26 cellular contexts compared by ENCODE assay signal in genomic region chr13:59119475-59119874, GRCh38.
DNase-seq lines count a peak whose midpoint lies in the region; ATAC-seq and TF ChIP-seq lines count a peak whose summit lies in the region.
"Had no signal": no experiment of that assay in that cellular context is flagged by ENCODE, and none has a peak within 500 bp of the region (broad histone marks: within the 10 kb centered on the region; RNA-seq: fewer than 3 reads in every experiment).

No MANE protein-coding gene starts in this region.

- H3K4me3 ChIP-seq in GM23338 = no peak overlapping the region
- peak overlapping the region; percentile 8 for H3K4me3 ChIP-seq in rectal smooth muscle tissue (ENCODE audit: low read length)
- H3K4me3 ChIP-seq: BLaER1 treated with 17β-estradiol and CSF1 and Interleukin-3, amounts not matched to agents 10 nM and 100 nM had no signal

- no peak for TF ChIP-seq CTCF in GM23338 (conservative IDR thresholded peaks at IDR 0.05; ENCODE audit: low read depth in 2 of 2)
- TF ChIP-seq CTCF in RWPE1 (conservative IDR thresholded peaks at IDR 0.05; ENCODE audit: low read depth) = no peak

- H4K20me1 ChIP-seq in GM23338 (replicated peaks; ENCODE audit: insufficient read depth) = no peaks in the 10 kb centered on the region
- H4K20me1 ChIP-seq: BLaER1 treated with 17β-estradiol and CSF1 and Interleukin-3, amounts not matched to agents 10 nM and 100 nM had no signal

- H3K9me2 ChIP-seq in GM23338 (ENCODE audit: insufficient read depth) = no peaks in the 10 kb centered on the region

- no peaks in the 10 kb centered on the region for H3K36me3 Mint-ChIP-seq in GM23338 (ENCODE audit: low read depth)
- H3K36me3 Mint-ChIP-seq: CD4-positive, alpha-beta memory T cell; T-cell had no signal

- ATAC-seq in GM23338 = no peak
- ATAC-seq: T-cell had no signal

- no peak overlapping the region for H3K4me3 Mint-ChIP-seq in GM23338
- H3K4me3 Mint-ChIP-seq: CD4-positive, alpha-beta memory T cell; T-cell had no signal

- intact Hi-C loops in cardiac septum (cut with DNase I) = no loop called here

- POLR2A ChIA-PET in RWPE1 (lab: Yijun Ruan, JAX; ENCODE audit: low non-redundant PET) (no interaction called here), HEK293T (lab: Yijun Ruan, JAX) (no interaction called here)

- no peaks in the 10 kb centered on the region for H3K9me3 Mint-ChIP-seq in GM23338

- DNase-seq in GM23338 (ENCODE audit: low spot score) (no peak), M059J (ENCODE audit: low read depth) (peak; percentile 43), amniotic epithelial cell (ENCODE audit: low read depth) (peak; percentile 7), cardiac septum (ENCODE audit: low spot score) (no peak), RWPE1 (ENCODE audit: low spot score) (no peak), HEK293T (ENCODE audit: extremely low spot score) (no peak), foreskin melanocyte (no peak)
- DNase-seq: AML-193; CD4-positive, alpha-beta memory T cell; COR-L47; DMS53; H7; NCI-H1092 treated with DMSO at 0.1 percent for 48 hours; NCI-H1436; NCI-H187; NCI-H2081 treated with DMSO at 0.1 percent for 48 hours; NCI-H2171 treated with DMSO at 0.1 percent for 48 hours; NCI-H345; NCI-H524; NCI-H748 treated with DMSO at 0.1 percent for 48 hours; RPMI8226; SHP77 treated with DMSO at 0.1 percent for 48 hours; T-cell had no signal

- H3K27ac ChIP-seq in GM23338 (ENCODE audit: low read depth) (no peak overlapping the region), rectal smooth muscle tissue (ENCODE audit: low read depth, low read length) (no peak overlapping the region), RWPE1 (no peak overlapping the region)
- H3K27ac ChIP-seq: BLaER1 treated with 17β-estradiol and CSF1 and Interleukin-3, amounts not matched to agents 10 nM and 100 nM; KMS-11 had no signal

- peak overlapping the region; percentile 83; the same call in 1 of the 2 replicates for H2AFZ ChIP-seq in GM23338

- H3K27ac Mint-ChIP-seq in GM23338 = no peak overlapping the region
- H3K27ac Mint-ChIP-seq: CD4-positive, alpha-beta memory T cell; T-cell had no signal

- no peaks in the 10 kb centered on the region for H3F3A ChIP-seq in GM23338 (replicated peaks; ENCODE audit: low read depth)

- no peak overlapping the region for H3K4me2 ChIP-seq in GM23338
- H3K4me2 ChIP-seq: BLaER1 treated with 17β-estradiol and CSF1 and Interleukin-3, amounts not matched to agents 10 nM and 100 nM; KMS-11 had no signal

- no peaks in the 10 kb centered on the region for H3K27me3 ChIP-seq in GM23338 (ENCODE audit: insufficient read depth)
- no peaks in the 10 kb centered on the region for H3K27me3 ChIP-seq in rectal smooth muscle tissue (ENCODE audit: control insufficient read depth, insufficient read depth, low read length)
- H3K27me3 ChIP-seq: BLaER1 treated with 17β-estradiol and CSF1 and Interleukin-3, amounts not matched to agents 10 nM and 100 nM had no signal

- peaks cover 3% of the 10 kb centered on the region; the same call in 1 of the 3 replicates for H3K4me1 Mint-ChIP-seq in GM23338
- H3K4me1 Mint-ChIP-seq: CD4-positive, alpha-beta memory T cell; T-cell had no signal

- H3K36me3 ChIP-seq in GM23338 (ENCODE audit: insufficient read depth) = no peaks in the 10 kb centered on the region
- H3K36me3 ChIP-seq in rectal smooth muscle tissue (ENCODE audit: control insufficient read depth, insufficient read depth, low read length) = no peaks in the 10 kb centered on the region
- H3K36me3 ChIP-seq: BLaER1 treated with 17β-estradiol and CSF1 and Interleukin-3, amounts not matched to agents 10 nM and 100 nM had no signal

- CTCF ChIA-PET in RWPE1 (lab: Yijun Ruan, JAX) (interaction anchor here (0.7 kb wide), 1 partner anchor 1944 kb away, joined by 3 read pairs; no protein-coding TSS in a partner anchor), HEK293T (lab: Yijun Ruan, JAX) (no interaction called here)

- no peaks in the 10 kb centered on the region for H3K79me2 ChIP-seq in GM23338 (replicated peaks; ENCODE audit: insufficient read depth)

- H3K4me1 ChIP-seq in GM23338 (ENCODE audit: insufficient read depth) (no peaks in the 10 kb centered on the region), rectal smooth muscle tissue (ENCODE audit: control insufficient read depth, insufficient read depth, low read length) (no peaks in the 10 kb centered on the region)
- H3K4me1 ChIP-seq: BLaER1 treated with 17β-estradiol and CSF1 and Interleukin-3, amounts not matched to agents 10 nM and 100 nM had no signal

- H3K27me3 Mint-ChIP-seq in GM23338 (ENCODE audit: insufficient read depth, low read depth, poor library complexity) = no peaks in the 10 kb centered on the region
- H3K27me3 Mint-ChIP-seq: CD4-positive, alpha-beta memory T cell; T-cell had no signal

- no peak overlapping the region for H3K9ac ChIP-seq in rectal smooth muscle tissue (ENCODE audit: low read length)
- H3K9ac ChIP-seq: BLaER1 treated with 17β-estradiol and CSF1 and Interleukin-3, amounts not matched to agents 10 nM and 100 nM; KMS-11 had no signal

TF ChIP-seq in GM23338, 12 proteins besides CTCF, POLR2A, EP300 and RAD21:
- no peak for TF ChIP-seq NANOG (IDR thresholded peaks at IDR 0.05; ENCODE audit: borderline replicate concordance)
- no peak for TF ChIP-seq ZNF331 (CRISPR knock-in tag; IDR thresholded peaks at IDR 0.05; ENCODE audit: low read depth)
- TF ChIP-seq EZH2phosphoT487 (IDR thresholded peaks at IDR 0.05; ENCODE audit: unreplicated experiment) = no peak

TF ChIP-seq in HEK293T, 16 proteins besides CTCF, POLR2A, EP300 and RAD21:
- no peak for TF ChIP-seq FOXA1 (IDR thresholded peaks at IDR 0.05)
- no peak for TF ChIP-seq CTBP1 (IDR thresholded peaks at IDR 0.05; ENCODE audit: borderline replicate concordance)
- TF ChIP-seq BHLHE40 (IDR thresholded peaks at IDR 0.05; ENCODE audit: borderline replicate concordance) = no peak
- no peak for TF ChIP-seq TARDBP (IDR thresholded peaks at IDR 0.05)
- TF ChIP-seq ARNT (IDR thresholded peaks at IDR 0.05) = no peak
- no peak for TF ChIP-seq HDGF (IDR thresholded peaks at IDR 0.05; ENCODE audit: borderline replicate concordance)
- no peak for TF ChIP-seq FOXM1 (IDR thresholded peaks at IDR 0.05; ENCODE audit: borderline replicate concordance)
- no peak for TF ChIP-seq SP1 (IDR thresholded peaks at IDR 0.05)

Comparison
In these comparisons a context has a peak if more than half of its experiments do, and no peak if none do; other contexts are left out.
1. DNase-seq: peak in M059J (single experiment) and amniotic epithelial cell (single experiment); none in GM23338 (single experiment), cardiac septum (single experiment), RWPE1 (single experiment), HEK293T (single experiment) and foreskin melanocyte (single experiment).